15 cellular contexts compared by ENCODE assay signal in the genomic region with DNA sequence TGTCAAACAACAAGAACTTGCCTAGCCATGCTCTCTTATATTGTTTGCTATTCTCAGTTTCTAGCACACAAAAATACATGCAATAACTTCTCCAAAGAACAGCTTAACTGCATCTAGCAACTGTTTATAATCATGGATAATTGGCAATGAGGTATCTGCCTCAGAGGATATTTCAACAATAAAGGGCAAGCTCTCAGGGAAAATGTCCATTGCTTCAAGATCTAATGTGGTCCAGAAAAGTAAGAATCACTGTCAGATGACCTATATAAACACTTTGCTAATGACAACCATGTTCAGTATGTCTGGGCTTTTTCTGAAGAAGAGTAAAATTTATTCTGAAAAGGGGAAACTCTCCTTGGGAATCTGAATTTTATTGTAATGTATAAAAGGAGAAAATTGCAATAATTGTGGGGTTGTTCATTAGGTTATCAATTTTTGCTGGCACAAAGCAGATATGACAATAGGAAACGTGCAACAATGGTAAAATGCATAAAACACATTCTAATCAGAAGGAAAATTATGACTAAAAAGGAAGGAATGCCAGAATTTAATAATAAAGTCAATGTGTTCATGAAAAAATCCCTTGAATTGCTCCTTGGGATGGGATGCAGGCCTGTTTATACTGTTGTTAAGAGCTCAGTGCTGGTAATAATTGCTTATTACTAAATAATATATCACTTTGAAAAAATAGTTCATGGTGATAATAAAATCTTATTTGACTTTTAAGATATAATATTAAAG.
DNase-seq lines count a peak whose midpoint lies in the region; ATAC-seq lines count a peak whose summit lies in the region.
"Had no signal": no experiment of that assay in that cellular context is flagged by ENCODE, and none has a peak within 500 bp of the region (broad histone marks: within the 10 kb centered on the region; RNA-seq: fewer than 3 reads in every experiment).

No MANE protein-coding gene starts in this region.

- no peak for ATAC-seq in HG03469 (IDR thresholded peaks at IDR 0.05; ENCODE audit: unreplicated experiment)
- ATAC-seq in GM21526 (IDR thresholded peaks at IDR 0.05; ENCODE audit: low FRiP score, unreplicated experiment): no peak
- ATAC-seq: CD8-positive, alpha-beta T cell; K562 had no signal

- peak; percentile 30 for DNase-seq in GM03348 (ENCODE audit: low spot score)
- peak; percentile 63 for DNase-seq in dermis blood vessel endothelial cell
- peak; percentile 7 for DNase-seq in foreskin melanocyte
- no peak for DNase-seq in HCEC 1CT
- DNase-seq in activated naive CD4-positive, alpha-beta T cell (lab: John Stamatoyannopoulos, UW): no peak
- DNase-seq: CD8-positive, alpha-beta T cell; DMS79 treated with DMSO at 0.1 percent for 48 hours; GF-D8; NCI-H187; NCI-H446; NCI-H69; SHP77 had no signal

Comparison
In these comparisons a context has a peak if more than half of its experiments do, and no peak if none do; other contexts are left out.
1. DNase-seq: peak in GM03348 (single experiment), dermis blood vessel endothelial cell (single experiment) and foreskin melanocyte (single experiment); none in HCEC 1CT (single experiment) and activated naive CD4-positive, alpha-beta T cell (0 of 4).